Comparison of ENCODE assay signal across 8 cellular contexts in genomic region chr12:71439613-71440392, GRCh38. TPM values are rescaled to one million over a fixed set of nuclear protein-coding genes. Genes with fewer than 3 reads are reported as not detected.
DNase-seq lines count a peak whose midpoint lies in the region; ATAC-seq and TF ChIP-seq lines count a peak whose summit lies in the region.

Gene LGR5 (plus strand): TSS chr12:71439798. CDS start chr12:71440081, 283 bp downstream.

- H4K20me1 ChIP-seq in mammary epithelial cell (ENCODE audit: insufficient read depth, low read length) = no peaks in the 10 kb centered on the region

- BruUV-seq in mammary epithelial cell (replicated peaks; lab: Mats Ljungman, UMichigan) = no TSS peak

- CTCF ChIA-PET in mammary epithelial cell (lab: Charles Lee; ENCODE audit: low non-redundant PET) = interaction anchor here (0.5 kb wide), 1 partner anchor 407 kb away, joined by 3 read pairs; no protein-coding TSS in a partner anchor

- 0% methylated on average over 5 of the region's 71 CpGs for WGBS in mammary epithelial cell (ENCODE audit: low coverage, missing lambda C conversion rate)

- no peak within 1 kb of the TSS for H3K9ac ChIP-seq in mammary epithelial cell (ENCODE audit: insufficient read depth, low read length)

- H3K27ac ChIP-seq in mammary epithelial cell (ENCODE audit: insufficient read depth, low read depth, low read length) (no peak within 1 kb of the TSS), skin epidermis (peak within 1 kb of the TSS in 4 of 21 experiments; percentile 25 to 79 (median 50))

- H3K27me3 ChIP-seq in mammary epithelial cell (ENCODE audit: insufficient read depth, low read length) = peaks cover 42% of the 10 kb centered on the region

- intact Hi-C loops in mammary epithelial cell (cut with micrococcal nuclease) = loop anchor here (5.0 kb wide), 1 partner anchor 102 kb away; no protein-coding TSS in a partner anchor

- peaks cover 11% of the 10 kb centered on the region for H3K4me1 ChIP-seq in mammary epithelial cell (ENCODE audit: insufficient read depth, low read length)

- peaks cover 4% of the 10 kb centered on the region for H3K9me3 ChIP-seq in mammary epithelial cell (replicated peaks; ENCODE audit: insufficient read depth, low read length)

- ATAC-seq in GM21528 (IDR thresholded peaks at IDR 0.05; ENCODE audit: low FRiP score, unreplicated experiment) (peak; percentile 42), GM21723 (IDR thresholded peaks at IDR 0.05; ENCODE audit: unreplicated experiment) (no peak)

- dilution Hi-C loops in mammary epithelial cell (cut with HindIII; ENCODE audit: low sequenced_read_pairs) = no loop called here

- no peaks in the 10 kb centered on the region for H3K79me2 ChIP-seq in mammary epithelial cell (ENCODE audit: insufficient read depth, low read length)

- in situ Hi-C loops in mammary epithelial cell (cut with MboI; ENCODE audit: low sequenced_read_pairs in 2 of 2) = no loop called here

- DNase-seq in AG20443 (ENCODE audit: low spot score) (peak; percentile 54), NCI-H69 (lab: John Stamatoyannopoulos, UW) (peak; percentile 91), mammary epithelial cell (peak; percentile 23), inferior parietal cortex (ENCODE audit: extremely low spot score) (peak; percentile 66), DMS114 treated with DMSO at 0.1 percent for 48 hours (lab: John Stamatoyannopoulos, UW; ENCODE audit: unreplicated experiment) (no peak)

- H3K4me3 ChIP-seq in mammary epithelial cell (replicated peaks in 1 of 3; ENCODE audit: insufficient read depth in 1 of 3, low read depth in 2 of 3, low read length in 3 of 3) (peak within 1 kb of the TSS in 1 of 3 experiments; percentile 11), skin epidermis (peak within 1 kb of the TSS; percentile 14 to 58 (median 38))

- peak within 1 kb of the TSS; percentile 61 for H3K4me2 ChIP-seq in mammary epithelial cell (ENCODE audit: insufficient read depth, low read depth, low read length)

- TF ChIP-seq CTCF in mammary epithelial cell (conservative IDR thresholded peaks at IDR 0.05 in 1 of 2, IDR thresholded peaks at IDR 0.05 in 1 of 2; ENCODE audit: extremely low read depth in 1 of 2, insufficient read depth in 1 of 2, low read depth in 1 of 2, low read length in 2 of 2) = no peak

- peak within 1 kb of the TSS; percentile 58 for H2AFZ ChIP-seq in mammary epithelial cell (ENCODE audit: low read depth, low read length)

- no peaks in the 10 kb centered on the region for H3K36me3 ChIP-seq in mammary epithelial cell (ENCODE audit: insufficient read depth, low read length)

RNA-seq across cellular contexts. Expression of gene LGR5, which starts in this region (rescaled TPM):
- under 1 TPM in 1 of 2 donors, not detected in 1; 0.33 TPM for total RNA-seq in mammary epithelial cell
- not detected for polyA plus RNA-seq in mammary epithelial cell
- 4.9 TPM for polyA minus RNA-seq in mammary epithelial cell
